Comparison of ENCODE assay signal across 1 cellular context in genomic region chr2:163345795-163346573, GRCh38.
TF ChIP-seq lines count a peak whose summit lies in the region.

No MANE protein-coding gene starts in this region.

TF ChIP-seq in H1, 55 proteins besides CTCF, POLR2A, EP300 and RAD21 (continued from another document):
- no peak for TF ChIP-seq CHD7 (IDR thresholded peaks at IDR 0.05; ENCODE audit: insufficient replicate concordance, low read length)
- TF ChIP-seq ATF2 (IDR thresholded peaks at IDR 0.05; ENCODE audit: low read length) = no peak
- no peak for TF ChIP-seq ATF3 (IDR thresholded peaks at IDR 0.05; ENCODE audit: insufficient read depth, low read depth, low read length)
- no peak for TF ChIP-seq SIRT6 (IDR thresholded peaks at IDR 0.05; ENCODE audit: low read length)
- no peak for TF ChIP-seq GTF2F1 (IDR thresholded peaks at IDR 0.05; ENCODE audit: borderline replicate concordance, low read depth, low read length)
